Comparison of ENCODE assay signal across 9 cellular contexts in genomic region chr15:75699961-75700874, GRCh38. TPM values are rescaled to one million over a fixed set of nuclear protein-coding genes. Genes with fewer than 3 reads are reported as not detected.
DNase-seq lines count a peak whose midpoint lies in the region; ATAC-seq and TF ChIP-seq lines count a peak whose summit lies in the region.
"Not testable (repeated sequence)": the region's sequence is repeated elsewhere in the genome, so short reads cannot be mapped to it uniquely, and the experiment has no call there.
"Had no signal": no experiment of that assay in that cellular context is flagged by ENCODE, and none has a peak within 500 bp of the region (broad histone marks: within the 10 kb centered on the region; RNA-seq: fewer than 3 reads in every experiment).

No MANE protein-coding gene starts in this region.

- H3K9me2 ChIP-seq in PC-3 (replicated peaks; ENCODE audit: low read length) = not testable (repeated sequence)

- H3K27ac ChIP-seq in DND-41 (ENCODE audit: low read length) = not testable (repeated sequence)
- H3K27ac ChIP-seq in PC-3 (ENCODE audit: low read length) (peak overlapping the region; percentile 29; the same call in 1 of the 2 replicates), mesodermal cell (ENCODE audit: low read depth, low read length, severe bottlenecking) (peak overlapping the region; percentile 29), stomach smooth muscle (ENCODE audit: low read length) (peak overlapping the region; percentile 99)

- H3K9me3 Mint-ChIP-seq in activated naive CD8-positive, alpha-beta T cell treated with anti-CD3 and anti-CD28 coated beads, Interleukin-2, amount 10 ng/mL, durations not matched to agents 7 days and 5 days = not testable (repeated sequence)

- CTCF ChIA-PET in PC-3 (lab: Charles Lee) = not testable (repeated sequence)

- not testable (repeated sequence) for H3K4me1 ChIP-seq in DND-41 (ENCODE audit: insufficient read depth, low read length)
- H3K4me1 ChIP-seq in PC-3 (ENCODE audit: insufficient read depth, low read length) = peaks cover 13% of the 10 kb centered on the region
- peaks cover 68% of the 10 kb centered on the region for H3K4me1 ChIP-seq in mesodermal cell (ENCODE audit: control insufficient read depth, insufficient read depth, low read length, poor library complexity, severe bottlenecking)
- H3K4me1 ChIP-seq in stomach smooth muscle (ENCODE audit: control insufficient read depth, insufficient read depth, low read length) = peaks cover 82% of the 10 kb centered on the region

- not testable (repeated sequence) for H3K36me3 Mint-ChIP-seq in activated naive CD8-positive, alpha-beta T cell treated with anti-CD3 and anti-CD28 coated beads, Interleukin-2, amount 10 ng/mL, durations not matched to agents 7 days and 5 days

- BruUV-seq in PC-3 (replicated peaks; lab: Mats Ljungman, UMichigan) = not testable (repeated sequence)

- not testable (repeated sequence) for H3K4me2 ChIP-seq in DND-41 (ENCODE audit: insufficient read depth, low read length)
- H3K4me2 ChIP-seq in PC-3 (ENCODE audit: low read length) = peak overlapping the region; percentile 51; the same call in 1 of the 2 replicates

- ATAC-seq in DND-41 (ENCODE audit: insufficient read depth, low read depth) = peak; percentile 40; the same call in 1 of the 3 replicates
- ATAC-seq in GM21529 (IDR thresholded peaks at IDR 0.05; ENCODE audit: unreplicated experiment) = peak; percentile 59
- peak; percentile 52 for ATAC-seq in PC-3
- ATAC-seq in activated naive CD8-positive, alpha-beta T cell treated with anti-CD3 and anti-CD28 coated beads, Interleukin-2, amount 10 ng/mL, durations not matched to agents 7 days and 5 days (ENCODE audit: low read depth) = peak; percentile 41

- H3K4me3 ChIP-seq in DND-41 (ENCODE audit: low read depth in 1 of 2, low read length in 2 of 2); PC-3 (ENCODE audit: low read length); fibroblast of pulmonary artery (replicated peaks; ENCODE audit: low read depth, low read length); mesodermal cell (ENCODE audit: extremely low read depth, insufficient read depth, low read length, poor library complexity, severe bottlenecking); stomach smooth muscle (ENCODE audit: low read length in 2 of 2): not testable (repeated sequence)

- not testable (repeated sequence) for H4K20me1 ChIP-seq in DND-41 (ENCODE audit: insufficient read depth, low read length); PC-3 (ENCODE audit: low read length)

- not testable (repeated sequence) for H3K9me3 ChIP-seq in DND-41 (ENCODE audit: insufficient read depth, low read length, severe bottlenecking); PC-3 (ENCODE audit: low read length); mesodermal cell (ENCODE audit: control insufficient read depth, low read length); stomach smooth muscle (ENCODE audit: control insufficient read depth in 2 of 2, low read length in 2 of 2)

- not testable (repeated sequence) for TF ChIP-seq CTCF in DND-41 (IDR thresholded peaks at IDR 0.05; ENCODE audit: borderline replicate concordance, extremely low read depth, low read length, poor library complexity, severe bottlenecking); PC-3 (conservative IDR thresholded peaks at IDR 0.05; ENCODE audit: low read depth, low read length); fibroblast of pulmonary artery (IDR thresholded peaks at IDR 0.05; ENCODE audit: low read length, missing control alignments)

- H3K36me3 ChIP-seq in DND-41 (ENCODE audit: insufficient read depth, low read length); PC-3 (ENCODE audit: low read depth, low read length); mesodermal cell (ENCODE audit: control insufficient read depth, insufficient read depth, low read length); stomach smooth muscle (ENCODE audit: control insufficient read depth in 2 of 2, insufficient read depth in 2 of 2, low read length in 2 of 2): not testable (repeated sequence)

- not testable (repeated sequence) for H3K4me1 Mint-ChIP-seq in activated naive CD8-positive, alpha-beta T cell treated with anti-CD3 and anti-CD28 coated beads, Interleukin-2, amount 10 ng/mL, durations not matched to agents 7 days and 5 days

- H3K4me3 Mint-ChIP-seq in activated naive CD8-positive, alpha-beta T cell treated with anti-CD3 and anti-CD28 coated beads, Interleukin-2, amount 10 ng/mL, durations not matched to agents 7 days and 5 days = not testable (repeated sequence)

- H3K27ac Mint-ChIP-seq in activated naive CD8-positive, alpha-beta T cell treated with anti-CD3 and anti-CD28 coated beads, Interleukin-2, amount 10 ng/mL, durations not matched to agents 7 days and 5 days = not testable (repeated sequence)

- H3F3A ChIP-seq in PC-3 (ENCODE audit: low read length, unreplicated experiment) = not testable (repeated sequence)

- intact Hi-C loops in PC-3 (cut with micrococcal nuclease) = not testable (repeated sequence)

- H3K27me3 Mint-ChIP-seq in activated naive CD8-positive, alpha-beta T cell treated with anti-CD3 and anti-CD28 coated beads, Interleukin-2, amount 10 ng/mL, durations not matched to agents 7 days and 5 days = not testable (repeated sequence)

- 74 to 100% methylated on average over 2 to 5 of the region's 17 CpGs for WGBS in mesodermal cell (ENCODE audit: insufficient coverage in 2 of 2), 2 experiments

- not testable (repeated sequence) for H3K27me3 ChIP-seq in DND-41 (ENCODE audit: insufficient read depth, low read length, poor library complexity); PC-3 (ENCODE audit: low read length); stomach smooth muscle (ENCODE audit: control insufficient read depth in 1 of 2, insufficient read depth in 2 of 2, low read length in 2 of 2)

- not testable (repeated sequence) for H3K9ac ChIP-seq in DND-41 (ENCODE audit: low read depth, low read length); PC-3 (ENCODE audit: low read length)
- peak overlapping the region in 1 of 2 donors; percentile 41 for H3K9ac ChIP-seq in stomach smooth muscle (ENCODE audit: low read length in 2 of 2)

- DNase-seq in DND-41 = peak; percentile 8
- DNase-seq in HT-29 (ENCODE audit: low spot score) = peak; percentile 1
- peak; percentile 53 for DNase-seq in PC-3
- not testable (repeated sequence) for DNase-seq in activated naive CD8-positive, alpha-beta T cell treated with anti-CD3 and anti-CD28 coated beads, Interleukin-2, amount 10 ng/mL, durations not matched to agents 7 days and 5 days
- DNase-seq in fibroblast of pulmonary artery (ENCODE audit: low read depth) = peak; percentile 54

- H2AFZ ChIP-seq in DND-41 (ENCODE audit: low read depth, low read length) = not testable (repeated sequence)
- 0 out of 2 replicates have a peak overlapping the region, but pooled peaks have one; percentile 30 for H2AFZ ChIP-seq in PC-3 (ENCODE audit: low read length)

- POLR2A ChIA-PET in PC-3 (lab: Charles Lee; ENCODE audit: unreplicated experiment); activated naive CD8-positive, alpha-beta T cell treated with anti-CD3 and anti-CD28 coated beads, Interleukin-2, amount 10 ng/mL, durations not matched to agents 7 days and 5 days (lab: Charles Lee): not testable (repeated sequence)

- not testable (repeated sequence) for H3K79me2 ChIP-seq in DND-41 (ENCODE audit: insufficient read depth, low read length); PC-3 (ENCODE audit: low read length)

RNA-seq across cellular contexts. Expression of gene CSPG4, which starts 12.4 kb away (rescaled TPM):
- 8.9 and 10.7 TPM in 2 replicates for total RNA-seq in HT-29 (2014; rRNA removed; shearing (Covaris generic))
- 2.0 and 2.9 TPM in 2 replicates for total RNA-seq in PC-3 (2014; rRNA removed)
- not detected for total RNA-seq in activated naive CD8-positive, alpha-beta T cell treated with anti-CD3 and anti-CD28 coated beads, Interleukin-2, amount 10 ng/mL, durations not matched to agents 7 days and 5 days
- 39.4 TPM for polyA plus RNA-seq in mesodermal cell (2013, experiment 1 of 2)
- polyA plus RNA-seq in mesodermal cell (2013, experiment 2 of 2) = 33.6 TPM
- total RNA-seq: activated CD4-positive, alpha-beta T cell treated with anti-CD3 and anti-CD28 coated beads, Interleukin-2, amount 10 ng/mL, durations not matched to agents 24 days and 14 days had no signal

RNA-seq across cellular contexts. Expression of gene SNX33, which starts 52.5 kb away (rescaled TPM):
- 25.6 and 27.3 TPM in 2 replicates for total RNA-seq in HT-29 (2014; rRNA removed; shearing (Covaris generic))
- 16.2 and 16.8 TPM in 2 replicates for total RNA-seq in PC-3 (2014; rRNA removed)
- total RNA-seq in activated naive CD8-positive, alpha-beta T cell treated with anti-CD3 and anti-CD28 coated beads, Interleukin-2, amount 10 ng/mL, durations not matched to agents 7 days and 5 days = 1 to 10 TPM; 2.1 to 2.6 TPM
- 18.2 TPM for polyA plus RNA-seq in mesodermal cell (2013, experiment 1 of 2)
- polyA plus RNA-seq in mesodermal cell (2013, experiment 2 of 2) = 15.0 TPM
